ENCODE assay signal across 9 cellular contexts in the genomic region with DNA sequence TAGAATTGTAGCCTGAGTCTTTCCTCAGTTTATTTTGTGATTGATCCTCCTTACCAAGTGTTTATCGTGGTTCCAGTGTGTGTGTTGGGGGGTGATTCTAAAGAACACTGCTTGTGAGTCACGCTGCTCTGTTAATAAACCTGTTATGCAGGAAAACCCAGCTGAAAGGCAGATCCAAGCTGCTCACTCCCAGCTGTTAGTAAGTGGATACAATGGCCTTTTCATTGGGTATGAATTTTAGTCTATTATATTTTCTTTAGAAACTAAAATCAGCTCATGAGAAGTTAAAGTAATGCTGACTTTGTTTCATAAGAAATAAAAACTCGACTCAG. TPM values are rescaled to one million over a fixed set of nuclear protein-coding genes. Genes with fewer than 3 reads are reported as not detected.
DNase-seq lines count a peak whose midpoint lies in the region; ATAC-seq, FAIRE-seq and TF ChIP-seq lines count a peak whose summit lies in the region.
"Had no signal": no experiment of that assay in that cellular context is flagged by ENCODE, and none has a peak within 500 bp of the region (broad histone marks: within the 10 kb centered on the region; RNA-seq: fewer than 3 reads in every experiment).

No MANE protein-coding gene starts in this region.

- DNase-seq in HK-2 (ENCODE audit: unreplicated experiment) (peak; percentile 34), lung microvascular endothelial cell (ENCODE audit: low read depth in 2 of 2) (peak; percentile 63 to 89), left lobe of liver (ENCODE audit: low spot score) (no peak), lower leg skin (ENCODE audit: low spot score in 2 of 2) (no peak), NCI-H2107 (lab: John Stamatoyannopoulos, UW) (no peak)
- no peak for DNase-seq in stimulated activated CD8-positive, alpha-beta memory T cell treated with anti-CD3 and anti-CD28 coated beads, Interleukin-4, amount 100 ng/mL, for 48 hours

- peaks cover 24% of the 10 kb centered on the region for H3K4me1 Mint-ChIP-seq in brain

- no peak for ATAC-seq in left lobe of liver

- TF ChIP-seq POLR2A in lower leg skin (IDR thresholded peaks at IDR 0.05) = no peak

- FAIRE-seq in A204.1 (lab: Jason Lieb, UNC) = peak; percentile 23

- no peaks in the 10 kb centered on the region for H3K36me3 Mint-ChIP-seq in brain
- H3K36me3 Mint-ChIP-seq: activated naive CD8-positive, alpha-beta T cell had no signal

- intact Hi-C loops in lower leg skin (cut with DNase I; ENCODE audit: low total_unique reads) = no loop called here

- H3K9me3 Mint-ChIP-seq in brain = no peaks in the 10 kb centered on the region

- H3K27me3 Mint-ChIP-seq in brain = peaks cover 4% of the 10 kb centered on the region
- H3K27me3 Mint-ChIP-seq: activated naive CD8-positive, alpha-beta T cell had no signal

- H3K27ac Mint-ChIP-seq in brain = peak overlapping the region in 3 of 5 experiments; percentile 8 to 80 (median 9)

- no peak overlapping the region for H3K4me3 ChIP-seq in lower leg skin (ENCODE audit: low read depth, poor library complexity, severe bottlenecking)

- no peak for TF ChIP-seq CTCF in brain (conservative IDR thresholded peaks at IDR 0.05)
- TF ChIP-seq CTCF in lower leg skin (IDR thresholded peaks at IDR 0.05) = no peak

- 27 to 32% methylated on average over 3 of the region's 3 CpGs for WGBS in lower leg skin, 2 donors

- H3K4me3 Mint-ChIP-seq in brain = peak overlapping the region in 2 of 5 experiments; percentile 1 to 14

RNA-seq across cellular contexts. Expression of a gene that starts 12.2 kb away (rescaled TPM):
- polyA plus RNA-seq in brain (ENCODE audit: insufficient read depth, low read depth, low replicate concordance) = 235 TPM
- total RNA-seq in lung microvascular endothelial cell (59.3 and 87.4 TPM in 2 replicates), left lobe of liver (96.2 TPM), lower leg skin (100 to 1,000 TPM; 237 to 335 (median 290) TPM)

RNA-seq across cellular contexts. Expression of a gene that starts 26.5 kb away (rescaled TPM):
- 3.6 TPM for polyA plus RNA-seq in brain (ENCODE audit: insufficient read depth, low read depth, low replicate concordance)
- total RNA-seq in lung microvascular endothelial cell (0.60 and 1.7 TPM in 2 replicates), left lobe of liver (0.10 TPM), lower leg skin (1 to 10 TPM in 3 of 4 donors, under 1 TPM in 1; 0.61 to 2.6 (median 1.7) TPM)

Comparison
In these comparisons a context has a peak if more than half of its experiments do, and no peak if none do; other contexts are left out.
1. DNase-seq: peak in HK-2 (single experiment) and lung microvascular endothelial cell (2 of 2); none in left lobe of liver (single experiment), stimulated activated CD8-positive, alpha-beta memory T cell treated with anti-CD3 and anti-CD28 coated beads, Interleukin-4, amount 100 ng/mL, for 48 hours (single experiment), lower leg skin (0 of 2) and NCI-H2107 (single experiment).